In the genomic region with DNA sequence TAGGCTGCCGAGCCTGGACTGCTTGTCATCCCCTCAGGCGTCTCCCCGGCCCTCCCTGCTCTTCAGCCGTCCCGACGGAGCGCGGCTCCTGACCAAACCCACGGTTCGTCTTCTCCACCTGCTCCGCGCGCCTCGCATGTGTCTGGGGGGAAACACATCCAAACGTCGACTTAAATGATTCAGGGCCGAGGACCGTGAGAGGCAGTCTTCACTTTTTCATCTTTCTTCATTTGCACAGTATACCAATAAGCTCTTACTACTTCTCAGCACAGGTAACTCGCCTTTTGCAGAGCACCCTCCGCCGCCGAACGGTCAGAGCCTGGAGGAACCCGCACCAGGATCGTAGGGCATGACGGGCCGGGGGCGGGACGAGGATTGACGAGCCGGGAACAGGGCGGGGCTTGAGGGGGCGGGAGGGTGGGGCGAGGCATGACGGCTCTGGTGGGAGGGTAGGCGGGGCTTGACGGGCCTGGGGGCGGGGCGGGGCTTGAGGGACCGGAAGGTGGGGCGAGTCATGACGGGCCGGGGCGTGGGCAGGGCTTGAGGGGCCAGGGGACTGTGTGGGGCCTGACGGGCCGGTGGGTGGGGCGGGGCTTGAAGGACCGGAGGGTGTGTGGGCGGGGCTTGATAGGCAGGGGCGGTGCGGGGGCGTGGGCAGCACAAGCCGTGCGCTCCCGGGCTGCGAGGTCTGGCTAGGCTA, we compare ENCODE assay signal across 2 cellular contexts.
TF ChIP-seq lines count a peak whose summit lies in the region.

A gene with protein sequence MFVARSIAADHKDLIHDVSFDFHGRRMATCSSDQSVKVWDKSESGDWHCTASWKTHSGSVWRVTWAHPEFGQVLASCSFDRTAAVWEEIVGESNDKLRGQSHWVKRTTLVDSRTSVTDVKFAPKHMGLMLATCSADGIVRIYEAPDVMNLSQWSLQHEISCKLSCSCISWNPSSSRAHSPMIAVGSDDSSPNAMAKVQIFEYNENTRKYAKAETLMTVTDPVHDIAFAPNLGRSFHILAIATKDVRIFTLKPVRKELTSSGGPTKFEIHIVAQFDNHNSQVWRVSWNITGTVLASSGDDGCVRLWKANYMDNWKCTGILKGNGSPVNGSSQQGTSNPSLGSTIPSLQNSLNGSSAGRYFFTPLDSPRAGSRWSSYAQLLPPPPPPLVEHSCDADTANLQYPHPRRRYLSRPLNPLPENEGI (plus strand): TSS at position 657 of the 700 bp plus-strand sequence. CDS start 111 bp downstream, outside the sequence.

TF ChIP-seq in IMR-90, 13 proteins besides CTCF, POLR2A, EP300 and RAD21:
- no peak for TF ChIP-seq SMC3 (IDR thresholded peaks at IDR 0.05; ENCODE audit: low read depth, low read length)
- peak; percentile 72; the same call in 1 of the 2 replicates for TF ChIP-seq MXI1 (IDR thresholded peaks at IDR 0.05; ENCODE audit: borderline replicate concordance, low read depth, low read length)
- no peak for TF ChIP-seq RFX5 (IDR thresholded peaks at IDR 0.05; ENCODE audit: low read depth, low read length)
- TF ChIP-seq MAFK (IDR thresholded peaks at IDR 0.05; ENCODE audit: low read depth, low read length), result no peak
- TF ChIP-seq, protein P1, sequence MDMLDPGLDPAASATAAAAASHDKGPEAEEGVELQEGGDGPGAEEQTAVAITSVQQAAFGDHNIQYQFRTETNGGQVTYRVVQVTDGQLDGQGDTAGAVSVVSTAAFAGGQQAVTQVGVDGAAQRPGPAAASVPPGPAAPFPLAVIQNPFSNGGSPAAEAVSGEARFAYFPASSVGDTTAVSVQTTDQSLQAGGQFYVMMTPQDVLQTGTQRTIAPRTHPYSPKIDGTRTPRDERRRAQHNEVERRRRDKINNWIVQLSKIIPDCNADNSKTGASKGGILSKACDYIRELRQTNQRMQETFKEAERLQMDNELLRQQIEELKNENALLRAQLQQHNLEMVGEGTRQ (IDR thresholded peaks at IDR 0.05; ENCODE audit: low read depth, low read length), result peak; percentile 36; the same call in 1 of the 2 replicates
- TF ChIP-seq MAZ (IDR thresholded peaks at IDR 0.05; ENCODE audit: borderline replicate concordance, low read depth, low read length), result peak; percentile 12; the same call in 1 of the 2 replicates
- no peak for TF ChIP-seq CHD1 (IDR thresholded peaks at IDR 0.05; ENCODE audit: low read depth, low read length)

TF ChIP-seq in endothelial cell of umbilical vein, 7 proteins besides CTCF, POLR2A, EP300 and RAD21:
- TF ChIP-seq POLR2AphosphoS5 (IDR thresholded peaks at IDR 0.05; ENCODE audit: insufficient read depth, low read depth, low read length) (no peak), GATA2 (IDR thresholded peaks at IDR 0.05; ENCODE audit: insufficient read depth, insufficient read length, low read depth, low read length) (no peak), FOS (IDR thresholded peaks at IDR 0.05; ENCODE audit: borderline replicate concordance, insufficient read depth, low read length) (no peak), MYC (IDR thresholded peaks at IDR 0.05; ENCODE audit: low read depth, low read length) (no peak), JUN (IDR thresholded peaks at IDR 0.05; ENCODE audit: borderline replicate concordance, insufficient read depth, insufficient read length, low read depth) (no peak), EZH2 (IDR thresholded peaks at IDR 0.05; ENCODE audit: borderline replicate concordance, low read depth, low read length, severe bottlenecking) (no peak)
- TF ChIP-seq, protein P2, sequence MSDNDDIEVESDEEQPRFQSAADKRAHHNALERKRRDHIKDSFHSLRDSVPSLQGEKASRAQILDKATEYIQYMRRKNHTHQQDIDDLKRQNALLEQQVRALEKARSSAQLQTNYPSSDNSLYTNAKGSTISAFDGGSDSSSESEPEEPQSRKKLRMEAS (IDR thresholded peaks at IDR 0.05; ENCODE audit: insufficient read depth, insufficient read length), result no peak
TF ChIP-seq in endothelial cell of umbilical vein: peak in this region for 0.
